In genomic region chr7:139899328-139900020, GRCh38 we compare ENCODE assay signal across 19 cellular contexts.
DNase-seq lines count a peak whose midpoint lies in the region; ATAC-seq lines count a peak whose summit lies in the region.
"Had no signal": no experiment of that assay in that cellular context is flagged by ENCODE, and none has a peak within 500 bp of the region (broad histone marks: within the 10 kb centered on the region; RNA-seq: fewer than 3 reads in every experiment).

No MANE protein-coding gene starts in this region.

- ATAC-seq in GM18867 (IDR thresholded peaks at IDR 0.05; ENCODE audit: unreplicated experiment) (peak; percentile 51), HG02852 (IDR thresholded peaks at IDR 0.05; ENCODE audit: unreplicated experiment) (no peak)
- ATAC-seq: PC-3 had no signal

- peak; percentile 14 for DNase-seq in M059J (ENCODE audit: low read depth)
- DNase-seq in astrocyte of the hippocampus (ENCODE audit: low read depth, low spot score), result peak; percentile 76
- peak; percentile 97 for DNase-seq in renal cortical epithelial cell (ENCODE audit: low read depth)
- DNase-seq in NCI-H1436 treated with DMSO at 0.1 percent for 48 hours (lab: John Stamatoyannopoulos, UW), result no peak
- no peak for DNase-seq in D341Med (ENCODE audit: low spot score)
- DNase-seq: CD8-positive, alpha-beta memory T cell; DMS 273 treated with DMSO at 0.1 percent for 48 hours; GDM1; H7; KBM-7; NCI-H1092 treated with DMSO at 0.1 percent for 48 hours; NCI-H1694; NCI-H2107; NCI-H2227 treated with DMSO at 0.1 percent for 48 hours; NCI-H526 treated with DMSO at 0.1 percent for 48 hours; PC-3; SW 1271 had no signal

Comparison
In these comparisons a context has a peak if more than half of its experiments do, and no peak if none do; other contexts are left out.
1. DNase-seq: peak in M059J (single experiment), astrocyte of the hippocampus (single experiment) and renal cortical epithelial cell (single experiment); none in NCI-H1436 treated with DMSO at 0.1 percent for 48 hours (single experiment) and D341Med (single experiment).